8 cellular contexts compared by ENCODE assay signal in genomic region chr6:144158133-144158532, GRCh38. TPM values are rescaled to one million over a fixed set of nuclear protein-coding genes. Genes with fewer than 3 reads are reported as not detected.
A peak's percentile ranks its signal among the peaks of the same experiment; 100 is the strongest.
DNase-seq lines count a peak whose midpoint lies in the region; ATAC-seq and TF ChIP-seq lines count a peak whose summit lies in the region.
"Had no signal": no experiment of that assay in that cellular context is flagged by ENCODE, and none has a peak within 500 bp of the region (broad histone marks: within the 10 kb centered on the region; RNA-seq: fewer than 3 reads in every experiment).

No MANE protein-coding gene starts in this region.

- H3K4me1 ChIP-seq in thoracic aorta (ENCODE audit: control insufficient read depth in 1 of 2, low read depth in 2 of 2), result peaks cover 13 to 15% of the 10 kb centered on the region in 2 donors

- H3K36me3 Mint-ChIP-seq in immature natural killer cell, result peaks cover 16 to 23% (median 23%) of the 10 kb centered on the region in 3 donors

- no peaks in the 10 kb centered on the region for H3K9me3 ChIP-seq in thoracic aorta

- peaks cover 0 to 3% (median 0%) of the 10 kb centered on the region in 3 donors for H3K27me3 Mint-ChIP-seq in immature natural killer cell (ENCODE audit: low read depth in 3 of 3)

- peak; percentile 32 for ATAC-seq in thoracic aorta (ENCODE audit: insufficient number of reproducible peaks, low FRiP score, low read depth)

- DNase-seq in HS-5 (ENCODE audit: low read depth) (peak; percentile 81), astrocyte of the hippocampus (ENCODE audit: low read depth, low spot score) (peak; percentile 94), immature natural killer cell (no peak), thoracic aorta (ENCODE audit: low spot score) (no peak), GM20000 (ENCODE audit: low spot score) (no peak), NCI-H146 treated with DMSO at 0.1 percent for 48 hours (lab: John Stamatoyannopoulos, UW; ENCODE audit: unreplicated experiment) (no peak)
- DNase-seq in central memory CD4-positive, alpha-beta T cell, result no peak
- DNase-seq: activated CD4-positive, alpha-beta T cell treated with anti-CD3 and anti-CD28 coated beads for 4 hours had no signal

- no peak overlapping the region for H3K27ac ChIP-seq in thoracic aorta

- H3K4me3 ChIP-seq in thoracic aorta, result no peak overlapping the region

- no peaks in the 10 kb centered on the region for H3K36me3 ChIP-seq in thoracic aorta

- no peaks in the 10 kb centered on the region for H3K27me3 ChIP-seq in thoracic aorta (replicated peaks; ENCODE audit: insufficient read depth)

- H3K4me1 Mint-ChIP-seq in immature natural killer cell, result peaks cover 66 to 75% of the 10 kb centered on the region in 2 donors

- no peak for TF ChIP-seq CTCF in thoracic aorta (IDR thresholded peaks at IDR 0.05)
- no peak for TF ChIP-seq CTCF in GM20000 (IDR thresholded peaks at IDR 0.05; ENCODE audit: extremely low read depth, missing control alignments)

- peak overlapping the region in 4 of 6 donors; percentile 39 to 84 (median 70) for H3K27ac Mint-ChIP-seq in immature natural killer cell

- no peak overlapping the region for H3K4me3 Mint-ChIP-seq in immature natural killer cell

- H3K9me3 Mint-ChIP-seq in immature natural killer cell, result no peaks in the 10 kb centered on the region

RNA-seq across cellular contexts. Expression of gene STX11, which starts 7.8 kb away (rescaled TPM):
- polyA plus RNA-seq in immature natural killer cell, result 10 to 100 TPM; 28.7 to 42.6 (median 36.0) TPM
- 10 to 100 TPM; 12.1 to 17.2 TPM for total RNA-seq in thoracic aorta

Comparison
In these comparisons a context has a peak if more than half of its experiments do, and no peak if none do; other contexts are left out.
1. DNase-seq: peak in HS-5 (single experiment) and astrocyte of the hippocampus (single experiment); none in immature natural killer cell (0 of 3), thoracic aorta (single experiment), central memory CD4-positive, alpha-beta T cell (single experiment), GM20000 (single experiment) and NCI-H146 treated with DMSO at 0.1 percent for 48 hours (single experiment).